ENCODE assay signal across 8 cellular contexts in the genomic region with DNA sequence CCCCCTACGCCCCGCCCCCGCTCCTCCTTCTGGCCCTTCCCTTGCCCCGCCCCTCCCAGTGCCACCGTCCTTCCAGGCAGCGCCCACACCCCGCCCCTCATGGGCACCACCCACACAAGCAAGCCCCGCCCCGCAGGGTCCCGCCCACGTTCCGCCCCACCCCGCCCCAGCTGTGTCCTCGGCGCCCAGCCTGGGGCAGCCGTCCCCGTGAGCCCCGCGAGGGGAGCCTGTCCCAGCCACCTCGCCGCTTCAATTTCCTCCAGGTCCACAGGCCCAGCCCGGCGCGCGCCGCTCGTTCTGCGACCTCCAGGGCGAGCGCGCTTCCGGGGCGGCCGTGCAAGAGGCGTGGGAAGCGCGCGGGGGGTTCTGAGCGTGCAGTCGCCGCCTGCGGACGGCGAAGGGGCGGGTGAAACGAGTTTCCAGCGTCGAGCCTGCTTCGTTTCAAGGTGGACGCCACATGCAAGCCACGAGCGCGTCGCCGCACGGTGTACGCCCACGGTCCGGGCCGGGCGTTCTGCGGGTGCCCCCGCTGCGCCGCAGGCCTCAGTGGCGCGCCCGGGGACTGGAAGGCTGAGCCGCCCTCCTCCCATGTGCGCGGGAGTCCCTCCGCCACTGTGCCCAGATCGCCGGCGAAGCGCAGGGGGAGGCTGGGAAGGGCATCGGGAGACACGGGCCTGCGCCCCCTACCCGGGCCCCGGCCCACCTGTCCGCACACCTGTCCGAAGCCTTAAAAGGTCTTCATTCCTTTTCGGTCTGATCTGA. TPM values are rescaled to one million over a fixed set of nuclear protein-coding genes. Genes with fewer than 3 reads are reported as not detected.
DNase-seq lines count a peak whose midpoint lies in the region; ATAC-seq and TF ChIP-seq lines count a peak whose summit lies in the region.

No MANE protein-coding gene starts in this region.

- H3K9me2 ChIP-seq in SK-N-SH: no peaks in the 10 kb centered on the region

- H3K36me3 ChIP-seq in SK-N-SH (replicated peaks in 1 of 2; ENCODE audit: control insufficient read depth in 1 of 2, insufficient read depth in 2 of 2, low read length in 1 of 2) (no peaks in the 10 kb centered on the region), heart right ventricle (no peaks in the 10 kb centered on the region), vagina (no peaks in the 10 kb centered on the region)

- H3K4me1 Mint-ChIP-seq in activated naive CD8-positive, alpha-beta T cell treated with anti-CD3 and anti-CD28 coated beads, Interleukin-2, amount 50 U/mL, for 24 hours: peaks cover 2% of the 10 kb centered on the region

- DNase-seq in COLO829 (ENCODE audit: low spot score): peak; percentile 92
- DNase-seq in HuH-7.5 (ENCODE audit: low spot score): peak; percentile 87
- no peak for DNase-seq in SK-N-SH
- DNase-seq in activated naive CD8-positive, alpha-beta T cell treated with anti-CD3 and anti-CD28 coated beads, Interleukin-2, amount 50 U/mL, for 24 hours: peak; percentile 90
- peak; percentile 97 to 98 for DNase-seq in heart right ventricle
- DNase-seq in posterior vena cava (ENCODE audit: low spot score): peak; percentile 99
- no peak for DNase-seq in vagina (ENCODE audit: extremely low spot score in 2 of 2)

- TF ChIP-seq POLR2A in vagina (IDR thresholded peaks at IDR 0.05): peak in 1 of 2 donors; percentile 73

- peak; percentile 76 for ATAC-seq in GM21381 (IDR thresholded peaks at IDR 0.05; ENCODE audit: unreplicated experiment)
- peak; percentile 73 for ATAC-seq in activated naive CD8-positive, alpha-beta T cell treated with anti-CD3 and anti-CD28 coated beads, Interleukin-2, amount 50 U/mL, for 24 hours
- peak; percentile 66 to 84 (median 76) for ATAC-seq in heart right ventricle

- no peaks in the 10 kb centered on the region for H3F3A ChIP-seq in SK-N-SH (replicated peaks; ENCODE audit: insufficient read depth)

- no peak overlapping the region for H3K4me3 Mint-ChIP-seq in activated naive CD8-positive, alpha-beta T cell treated with anti-CD3 and anti-CD28 coated beads, Interleukin-2, amount 50 U/mL, for 24 hours

- TF ChIP-seq EP300 in SK-N-SH (IDR thresholded peaks at IDR 0.05; ENCODE audit: borderline replicate concordance in 1 of 2, low read depth in 1 of 2, low read length in 1 of 2): no peak

- CTCF ChIA-PET in SK-N-SH (lab: Yijun Ruan, JAX): interaction anchor here (0.6 to 11.4 kb wide), 4 partner anchors 10 to 183 kb away, joined by 3 to 292 read pairs (median 24); partner anchors contain the start of gene FAAP20

- no peaks in the 10 kb centered on the region for H3K27me3 Mint-ChIP-seq in activated naive CD8-positive, alpha-beta T cell treated with anti-CD3 and anti-CD28 coated beads, Interleukin-2, amount 50 U/mL, for 24 hours

- no peak overlapping the region for H3K27ac Mint-ChIP-seq in activated naive CD8-positive, alpha-beta T cell treated with anti-CD3 and anti-CD28 coated beads, Interleukin-2, amount 50 U/mL, for 24 hours

- H3K9ac ChIP-seq in SK-N-SH: peak overlapping the region; percentile 49; the same call in 1 of the 2 replicates

- TF ChIP-seq RAD21 in SK-N-SH (IDR thresholded peaks at IDR 0.05; ENCODE audit: low read length): no peak

- intact Hi-C loops in heart right ventricle (cut with DNase I) (no loop called here), posterior vena cava (cut with DNase I) (loop anchor here in 1 of 2 donors (5.0 kb wide), 1 partner anchor 112 kb away; no protein-coding TSS in a partner anchor), vagina (cut with DNase I) (no loop called here)

- no peaks in the 10 kb centered on the region for H3K9me3 Mint-ChIP-seq in activated naive CD8-positive, alpha-beta T cell treated with anti-CD3 and anti-CD28 coated beads, Interleukin-2, amount 50 U/mL, for 24 hours

- H3K79me2 ChIP-seq in SK-N-SH (ENCODE audit: insufficient read depth): no peaks in the 10 kb centered on the region

- H3K27ac ChIP-seq in SK-N-SH (ENCODE audit: low read depth in 2 of 2, low read length in 1 of 2) (peak overlapping the region; percentile 36 to 69; a peak in 1 of 4 replicates), heart right ventricle (peak overlapping the region; percentile 76 to 95 (median 91)), vagina (peak overlapping the region; percentile 97)

- H3K9me3 ChIP-seq in SK-N-SH (no peaks in the 10 kb centered on the region), heart right ventricle (no peaks in the 10 kb centered on the region), vagina (no peaks in the 10 kb centered on the region)

- H3K27me3 ChIP-seq in SK-N-SH (ENCODE audit: insufficient read depth): no peaks in the 10 kb centered on the region
- no peaks in the 10 kb centered on the region for H3K27me3 ChIP-seq in heart right ventricle
- no peaks in the 10 kb centered on the region for H3K27me3 ChIP-seq in vagina

- WGBS in SK-N-SH (ENCODE audit: low lambda C conversion rate): 46% methylated on average over 14 of the region's 84 CpGs
- 14 to 15% methylated on average over 66 to 82 of the region's 84 CpGs for WGBS in heart right ventricle, 2 donors

- POLR2A ChIA-PET in SK-N-SH (lab: Yijun Ruan, JAX): interaction anchor here (0.8 to 0.9 kb wide), 3 partner anchors 10 to 107 kb away, joined by 3 to 4 read pairs (median 3); partner anchors contain the start of gene FAAP20

- H4K20me1 ChIP-seq in SK-N-SH (ENCODE audit: insufficient read depth): no peaks in the 10 kb centered on the region

- peak overlapping the region; percentile 79 for H2AFZ ChIP-seq in SK-N-SH (ENCODE audit: low read depth)

- no peaks in the 10 kb centered on the region for H3K36me3 Mint-ChIP-seq in activated naive CD8-positive, alpha-beta T cell treated with anti-CD3 and anti-CD28 coated beads, Interleukin-2, amount 50 U/mL, for 24 hours (ENCODE audit: low read depth)

- no peak for TF ChIP-seq CTCF in SK-N-SH (IDR thresholded peaks at IDR 0.05)
- peak in 4 of 9 donors; percentile 7 to 41 (median 19) for TF ChIP-seq CTCF in heart right ventricle (IDR thresholded peaks at IDR 0.05)
- TF ChIP-seq CTCF in vagina (IDR thresholded peaks at IDR 0.05): no peak

- H3K4me2 ChIP-seq in SK-N-SH: peak overlapping the region; percentile 85

- H3K4me1 ChIP-seq in SK-N-SH (ENCODE audit: control insufficient read depth in 1 of 2, insufficient read depth in 2 of 2, low read depth in 1 of 2, low read length in 1 of 2) (peaks cover 9 to 31% of the 10 kb centered on the region in 2 experiments; a peak in 2 of 4 replicates), heart right ventricle (peaks cover 33 to 75% (median 59%) of the 10 kb centered on the region in 9 donors), vagina (peaks cover 72% of the 10 kb centered on the region)

- peak overlapping the region; percentile 47 to 48; a peak in 2 of 4 replicates for H3K4me3 ChIP-seq in SK-N-SH (ENCODE audit: low read depth in 2 of 2, low read length in 1 of 2)
- H3K4me3 ChIP-seq in heart right ventricle: peak overlapping the region; percentile 12 to 66 (median 49)
- peak overlapping the region; percentile 45 to 56 for H3K4me3 ChIP-seq in vagina

TF ChIP-seq in SK-N-SH, 30 proteins besides CTCF, POLR2A, EP300 and RAD21 (continues in another document):
- TF ChIP-seq GABPA (IDR thresholded peaks at IDR 0.05; ENCODE audit: low read depth): no peak
- TF ChIP-seq JUND (IDR thresholded peaks at IDR 0.05): no peak
- 0 out of 2 replicates have a peak, but pooled peaks have one; percentile 36 for TF ChIP-seq TAF1 (IDR thresholded peaks at IDR 0.05; ENCODE audit: borderline replicate concordance, low read depth, low read length)
- 0 out of 2 replicates have a peak, but pooled peaks have one; percentile 45 for TF ChIP-seq MXI1 (IDR thresholded peaks at IDR 0.05; ENCODE audit: low read depth, low read length)
- TF ChIP-seq YY1 (IDR thresholded peaks at IDR 0.05; ENCODE audit: low read depth): no peak
- TF ChIP-seq, protein P1, sequence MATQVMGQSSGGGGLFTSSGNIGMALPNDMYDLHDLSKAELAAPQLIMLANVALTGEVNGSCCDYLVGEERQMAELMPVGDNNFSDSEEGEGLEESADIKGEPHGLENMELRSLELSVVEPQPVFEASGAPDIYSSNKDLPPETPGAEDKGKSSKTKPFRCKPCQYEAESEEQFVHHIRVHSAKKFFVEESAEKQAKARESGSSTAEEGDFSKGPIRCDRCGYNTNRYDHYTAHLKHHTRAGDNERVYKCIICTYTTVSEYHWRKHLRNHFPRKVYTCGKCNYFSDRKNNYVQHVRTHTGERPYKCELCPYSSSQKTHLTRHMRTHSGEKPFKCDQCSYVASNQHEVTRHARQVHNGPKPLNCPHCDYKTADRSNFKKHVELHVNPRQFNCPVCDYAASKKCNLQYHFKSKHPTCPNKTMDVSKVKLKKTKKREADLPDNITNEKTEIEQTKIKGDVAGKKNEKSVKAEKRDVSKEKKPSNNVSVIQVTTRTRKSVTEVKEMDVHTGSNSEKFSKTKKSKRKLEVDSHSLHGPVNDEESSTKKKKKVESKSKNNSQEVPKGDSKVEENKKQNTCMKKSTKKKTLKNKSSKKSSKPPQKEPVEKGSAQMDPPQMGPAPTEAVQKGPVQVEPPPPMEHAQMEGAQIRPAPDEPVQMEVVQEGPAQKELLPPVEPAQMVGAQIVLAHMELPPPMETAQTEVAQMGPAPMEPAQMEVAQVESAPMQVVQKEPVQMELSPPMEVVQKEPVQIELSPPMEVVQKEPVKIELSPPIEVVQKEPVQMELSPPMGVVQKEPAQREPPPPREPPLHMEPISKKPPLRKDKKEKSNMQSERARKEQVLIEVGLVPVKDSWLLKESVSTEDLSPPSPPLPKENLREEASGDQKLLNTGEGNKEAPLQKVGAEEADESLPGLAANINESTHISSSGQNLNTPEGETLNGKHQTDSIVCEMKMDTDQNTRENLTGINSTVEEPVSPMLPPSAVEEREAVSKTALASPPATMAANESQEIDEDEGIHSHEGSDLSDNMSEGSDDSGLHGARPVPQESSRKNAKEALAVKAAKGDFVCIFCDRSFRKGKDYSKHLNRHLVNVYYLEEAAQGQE (IDR thresholded peaks at IDR 0.05; ENCODE audit: low read depth, low read length): no peak
- TF ChIP-seq POLR2AphosphoS5 (IDR thresholded peaks at IDR 0.05; ENCODE audit: low read depth, low read length): 0 out of 2 replicates have a peak, but pooled peaks have one; percentile 25

RNA-seq across cellular contexts. Expression of gene FAAP20, which starts 10.8 kb away (rescaled TPM):
- polyA plus RNA-seq in SK-N-SH (2012; rRNA removed) (35.6 and 58.3 TPM in 2 replicates), heart right ventricle (10 to 100 TPM; 83.0 to 83.6 TPM)
- polyA plus RNA-seq in SK-N-SH (2012; cell fraction: cytosol; rRNA removed): 26.9 and 34.4 TPM in 2 replicates
- polyA plus RNA-seq in SK-N-SH (2012; cell fraction: nucleus; rRNA removed): 75.0 and 112 TPM in 2 replicates
- total RNA-seq in heart right ventricle (10 to 100 TPM; 30.9 to 47.6 (median 38.3) TPM), posterior vena cava (10 to 100 TPM; 50.7 to 52.9 TPM), vagina (92.3 TPM)

RNA-seq across cellular contexts. Expression of gene SKI, which starts 22.7 kb away (rescaled TPM):
- polyA plus RNA-seq in SK-N-SH (2012; rRNA removed) (3.5 and 7.2 TPM in 2 replicates), heart right ventricle (10 to 100 TPM; 13.8 to 16.6 TPM)
- 7.1 and 8.9 TPM in 2 replicates for polyA plus RNA-seq in SK-N-SH (2012; cell fraction: cytosol; rRNA removed)
- 14.0 and 14.8 TPM in 2 replicates for polyA plus RNA-seq in SK-N-SH (2012; cell fraction: nucleus; rRNA removed)
- total RNA-seq in heart right ventricle (10 to 100 TPM; 29.4 to 50.9 (median 38.3) TPM), posterior vena cava (100 to 1,000 TPM; 104 to 111 TPM), vagina (53.8 TPM)

Comparison
In these comparisons a context has a peak if more than half of its experiments do, and no peak if none do; other contexts are left out.
1. DNase-seq: peak in COLO829 (single experiment), HuH-7.5 (single experiment), activated naive CD8-positive, alpha-beta T cell treated with anti-CD3 and anti-CD28 coated beads, Interleukin-2, amount 50 U/mL, for 24 hours (single experiment), heart right ventricle (2 of 2) and posterior vena cava (single experiment); none in SK-N-SH (single experiment) and vagina (0 of 2).
2. Peak in every context shown above with its lines, with median percentiles within 50 percentile points of each other: ATAC-seq, H3K27ac ChIP-seq and H3K4me3 ChIP-seq.